ENCODE assay signal across 36 cellular contexts in the genomic region with DNA sequence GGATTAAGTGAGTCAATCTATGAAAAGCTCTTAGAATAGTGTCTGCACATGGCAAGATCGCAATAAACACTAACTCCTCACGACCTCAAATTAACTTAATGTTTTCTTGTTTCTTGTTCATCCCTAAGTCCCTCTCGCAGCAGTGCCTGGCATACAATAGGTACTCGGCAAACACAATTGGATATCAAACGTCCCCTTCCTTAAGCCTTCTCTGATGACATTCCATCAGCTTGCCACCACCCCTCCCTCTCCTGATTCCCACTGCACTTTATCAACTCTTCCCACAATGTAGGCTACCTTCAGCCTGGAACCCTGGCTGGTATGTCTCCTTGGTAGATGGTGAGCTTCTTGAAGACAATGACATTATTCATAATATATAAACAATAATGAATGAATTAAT. TPM values are rescaled to one million over a fixed set of nuclear protein-coding genes. Genes with fewer than 3 reads are reported as not detected.
"Had no signal": no experiment of that assay in that cellular context is flagged by ENCODE, and none has a peak within 500 bp of the region (broad histone marks: within the 10 kb centered on the region; RNA-seq: fewer than 3 reads in every experiment).

No MANE protein-coding gene starts in this region.

- H3K27me3 ChIP-seq: brain microvascular endothelial cell, SJCRH30 had no signal

- H3K9me3 ChIP-seq: SJCRH30 had no signal

- ATAC-seq: activated T-cell treated with anti-CD3 and anti-CD28 coated beads, Interleukin-2, amount 50 U/mL, for 72 hours; activated T-helper 17 cell treated with anti-CD3 and anti-CD28 coated beads, Interleukin-2, amount 50 U/mL, for 72 hours; Panc1; WTC11 had no signal

- H3K9ac ChIP-seq: KMS-11 had no signal

- H3K4me3 Mint-ChIP-seq: activated CD4-positive, alpha-beta memory T cell treated with anti-CD3 and anti-CD28 coated beads for 36 hours; activated naive CD8-positive, alpha-beta T cell treated with anti-CD3 and anti-CD28 coated beads for 36 hours; activated T-cell treated with anti-CD3 and anti-CD28 coated beads, Interleukin-2, amount 50 U/mL, for 72 hours; activated T-helper 17 cell treated with anti-CD3 and anti-CD28 coated beads, Interleukin-2, amount 50 U/mL, for 72 hours; T-helper 1 cell treated with Interleukin-12 subunit alpha and Interleukin-12 subunit beta and Interleukin-4 antibody, amounts not matched to agents 30 μg/mL and 1 μg/mL, for 36 hours; T-helper 2 cell treated with Interferon-gamma antibody and Interleukin-4, amounts not matched to agents 5 μg/mL and 100 μg/mL, for 36 hours; WTC11 had no signal

- H3K27ac ChIP-seq: brain microvascular endothelial cell, KMS-11, SJCRH30, SK-N-MC had no signal

- H3K9me3 Mint-ChIP-seq: activated CD4-positive, alpha-beta memory T cell treated with anti-CD3 and anti-CD28 coated beads for 36 hours; activated naive CD8-positive, alpha-beta T cell treated with anti-CD3 and anti-CD28 coated beads for 36 hours; activated T-cell treated with anti-CD3 and anti-CD28 coated beads, Interleukin-2, amount 50 U/mL, for 72 hours; activated T-helper 17 cell treated with anti-CD3 and anti-CD28 coated beads, Interleukin-2, amount 50 U/mL, for 72 hours; T-helper 1 cell treated with Interleukin-12 subunit alpha and Interleukin-12 subunit beta and Interleukin-4 antibody, amounts not matched to agents 30 μg/mL and 1 μg/mL, for 36 hours; T-helper 2 cell treated with Interferon-gamma antibody and Interleukin-4, amounts not matched to agents 5 μg/mL and 100 μg/mL, for 36 hours had no signal

- H3K36me3 Mint-ChIP-seq: activated CD4-positive, alpha-beta memory T cell treated with anti-CD3 and anti-CD28 coated beads for 36 hours; activated naive CD8-positive, alpha-beta T cell treated with anti-CD3 and anti-CD28 coated beads for 36 hours; WTC11 had no signal

- H3K4me1 Mint-ChIP-seq: activated naive CD8-positive, alpha-beta T cell treated with anti-CD3 and anti-CD28 coated beads for 36 hours; activated T-helper 17 cell treated with anti-CD3 and anti-CD28 coated beads, Interleukin-2, amount 50 U/mL, for 72 hours; WTC11 had no signal

- DNase-seq: activated CD4-positive, alpha-beta memory T cell treated with anti-CD3 and anti-CD28 coated beads for 36 hours; activated CD4-positive, alpha-beta T cell treated with anti-CD3 and anti-CD28 coated beads for 4 hours; activated CD4-positive, alpha-beta T cell treated with anti-CD3 and anti-CD28 coated beads, Interleukin-2, amount 50 U/mL, for 1 hour; activated CD4-positive, CD25-positive, alpha-beta regulatory T cell treated with anti-CD3 and anti-CD28 coated beads, Interleukin-2, amount 50 U/mL, for 72 hours; activated effector memory CD4-positive, alpha-beta T cell treated with anti-CD3 and anti-CD28 coated beads, Interleukin-2, amount 50 U/mL, for 16 hours; activated naive CD4-positive, alpha-beta T cell; activated naive CD4-positive, alpha-beta T cell treated with anti-CD3 and anti-CD28 coated beads, Interleukin-2, amount 50 U/mL, for 16 hours; activated naive CD8-positive, alpha-beta T cell treated with anti-CD3 and anti-CD28 coated beads for 36 hours; activated T-cell treated with anti-CD3 and anti-CD28 coated beads, Interleukin-2, amount 50 U/mL, for 1 hour; activated T-cell treated with anti-CD3 and anti-CD28 coated beads, Interleukin-2, amount 50 U/mL, for 72 hours; amniotic stem cell; brain microvascular endothelial cell; central memory CD4-positive, alpha-beta T cell; NCI-H1092 treated with DMSO at 0.1 percent for 48 hours; NCI-H1417; NCI-H146; NCI-H187; NCI-H2081; NCI-H2171 treated with DMSO at 0.1 percent for 48 hours; NCI-H2227 treated with DMSO at 0.1 percent for 48 hours; NCI-H446; NCI-H510A treated with DMSO at 0.1 percent for 48 hours; NCI-H526 treated with DMSO at 0.1 percent for 48 hours; NCI-H774; SHP77; SJCRH30 had no signal

- H3K4me1 ChIP-seq: SJCRH30 had no signal

- H3K36me3 ChIP-seq: brain microvascular endothelial cell, SJCRH30 had no signal

- H3K4me2 ChIP-seq: KMS-11 had no signal

- H3K27ac Mint-ChIP-seq: activated CD4-positive, alpha-beta memory T cell treated with anti-CD3 and anti-CD28 coated beads for 36 hours; activated naive CD8-positive, alpha-beta T cell treated with anti-CD3 and anti-CD28 coated beads for 36 hours; activated T-cell treated with anti-CD3 and anti-CD28 coated beads, Interleukin-2, amount 50 U/mL, for 72 hours; activated T-helper 17 cell treated with anti-CD3 and anti-CD28 coated beads, Interleukin-2, amount 50 U/mL, for 72 hours; T-helper 1 cell treated with Interleukin-12 subunit alpha and Interleukin-12 subunit beta and Interleukin-4 antibody, amounts not matched to agents 30 μg/mL and 1 μg/mL, for 36 hours; T-helper 2 cell treated with Interferon-gamma antibody and Interleukin-4, amounts not matched to agents 5 μg/mL and 100 μg/mL, for 36 hours; WTC11 had no signal

- H3K4me3 ChIP-seq: SJCRH30, SK-N-MC had no signal

RNA-seq across cellular contexts. Expression of a gene that starts 33.3 kb away (rescaled TPM):
- total RNA-seq: LHCN-M2, RPMI7951, SJCRH30, WTC11 had no signal

RNA-seq across cellular contexts. Expression of a gene that starts 47.1 kb away (rescaled TPM):
- total RNA-seq: activated CD4-positive, alpha-beta memory T cell treated with anti-CD3 and anti-CD28 coated beads for 36 hours; activated naive CD8-positive, alpha-beta T cell treated with anti-CD3 and anti-CD28 coated beads for 36 hours; activated T-cell treated with anti-CD3 and anti-CD28 coated beads, Interleukin-2, amount 50 U/mL, for 72 hours; activated T-helper 17 cell treated with anti-CD3 and anti-CD28 coated beads, Interleukin-2, amount 50 U/mL, for 72 hours; aorta; LHCN-M2; RPMI7951; SJCRH30; WTC11 had no signal
- polyA plus RNA-seq: aorta had no signal
